1 cellular context compared by ENCODE assay signal in genomic region chr2:208128136-208128535, GRCh38.
TF ChIP-seq lines count a peak whose summit lies in the region.

No MANE protein-coding gene starts in this region.

TF ChIP-seq in H1, 55 proteins besides CTCF, POLR2A, EP300 and RAD21:
- no peak for TF ChIP-seq NANOG (IDR thresholded peaks at IDR 0.05; ENCODE audit: insufficient read depth, low read depth, low read length, poor library complexity, severe bottlenecking)
- TF ChIP-seq POU5F1 (IDR thresholded peaks at IDR 0.05; ENCODE audit: low read depth, low read length), result no peak
- TF ChIP-seq, protein P1, sequence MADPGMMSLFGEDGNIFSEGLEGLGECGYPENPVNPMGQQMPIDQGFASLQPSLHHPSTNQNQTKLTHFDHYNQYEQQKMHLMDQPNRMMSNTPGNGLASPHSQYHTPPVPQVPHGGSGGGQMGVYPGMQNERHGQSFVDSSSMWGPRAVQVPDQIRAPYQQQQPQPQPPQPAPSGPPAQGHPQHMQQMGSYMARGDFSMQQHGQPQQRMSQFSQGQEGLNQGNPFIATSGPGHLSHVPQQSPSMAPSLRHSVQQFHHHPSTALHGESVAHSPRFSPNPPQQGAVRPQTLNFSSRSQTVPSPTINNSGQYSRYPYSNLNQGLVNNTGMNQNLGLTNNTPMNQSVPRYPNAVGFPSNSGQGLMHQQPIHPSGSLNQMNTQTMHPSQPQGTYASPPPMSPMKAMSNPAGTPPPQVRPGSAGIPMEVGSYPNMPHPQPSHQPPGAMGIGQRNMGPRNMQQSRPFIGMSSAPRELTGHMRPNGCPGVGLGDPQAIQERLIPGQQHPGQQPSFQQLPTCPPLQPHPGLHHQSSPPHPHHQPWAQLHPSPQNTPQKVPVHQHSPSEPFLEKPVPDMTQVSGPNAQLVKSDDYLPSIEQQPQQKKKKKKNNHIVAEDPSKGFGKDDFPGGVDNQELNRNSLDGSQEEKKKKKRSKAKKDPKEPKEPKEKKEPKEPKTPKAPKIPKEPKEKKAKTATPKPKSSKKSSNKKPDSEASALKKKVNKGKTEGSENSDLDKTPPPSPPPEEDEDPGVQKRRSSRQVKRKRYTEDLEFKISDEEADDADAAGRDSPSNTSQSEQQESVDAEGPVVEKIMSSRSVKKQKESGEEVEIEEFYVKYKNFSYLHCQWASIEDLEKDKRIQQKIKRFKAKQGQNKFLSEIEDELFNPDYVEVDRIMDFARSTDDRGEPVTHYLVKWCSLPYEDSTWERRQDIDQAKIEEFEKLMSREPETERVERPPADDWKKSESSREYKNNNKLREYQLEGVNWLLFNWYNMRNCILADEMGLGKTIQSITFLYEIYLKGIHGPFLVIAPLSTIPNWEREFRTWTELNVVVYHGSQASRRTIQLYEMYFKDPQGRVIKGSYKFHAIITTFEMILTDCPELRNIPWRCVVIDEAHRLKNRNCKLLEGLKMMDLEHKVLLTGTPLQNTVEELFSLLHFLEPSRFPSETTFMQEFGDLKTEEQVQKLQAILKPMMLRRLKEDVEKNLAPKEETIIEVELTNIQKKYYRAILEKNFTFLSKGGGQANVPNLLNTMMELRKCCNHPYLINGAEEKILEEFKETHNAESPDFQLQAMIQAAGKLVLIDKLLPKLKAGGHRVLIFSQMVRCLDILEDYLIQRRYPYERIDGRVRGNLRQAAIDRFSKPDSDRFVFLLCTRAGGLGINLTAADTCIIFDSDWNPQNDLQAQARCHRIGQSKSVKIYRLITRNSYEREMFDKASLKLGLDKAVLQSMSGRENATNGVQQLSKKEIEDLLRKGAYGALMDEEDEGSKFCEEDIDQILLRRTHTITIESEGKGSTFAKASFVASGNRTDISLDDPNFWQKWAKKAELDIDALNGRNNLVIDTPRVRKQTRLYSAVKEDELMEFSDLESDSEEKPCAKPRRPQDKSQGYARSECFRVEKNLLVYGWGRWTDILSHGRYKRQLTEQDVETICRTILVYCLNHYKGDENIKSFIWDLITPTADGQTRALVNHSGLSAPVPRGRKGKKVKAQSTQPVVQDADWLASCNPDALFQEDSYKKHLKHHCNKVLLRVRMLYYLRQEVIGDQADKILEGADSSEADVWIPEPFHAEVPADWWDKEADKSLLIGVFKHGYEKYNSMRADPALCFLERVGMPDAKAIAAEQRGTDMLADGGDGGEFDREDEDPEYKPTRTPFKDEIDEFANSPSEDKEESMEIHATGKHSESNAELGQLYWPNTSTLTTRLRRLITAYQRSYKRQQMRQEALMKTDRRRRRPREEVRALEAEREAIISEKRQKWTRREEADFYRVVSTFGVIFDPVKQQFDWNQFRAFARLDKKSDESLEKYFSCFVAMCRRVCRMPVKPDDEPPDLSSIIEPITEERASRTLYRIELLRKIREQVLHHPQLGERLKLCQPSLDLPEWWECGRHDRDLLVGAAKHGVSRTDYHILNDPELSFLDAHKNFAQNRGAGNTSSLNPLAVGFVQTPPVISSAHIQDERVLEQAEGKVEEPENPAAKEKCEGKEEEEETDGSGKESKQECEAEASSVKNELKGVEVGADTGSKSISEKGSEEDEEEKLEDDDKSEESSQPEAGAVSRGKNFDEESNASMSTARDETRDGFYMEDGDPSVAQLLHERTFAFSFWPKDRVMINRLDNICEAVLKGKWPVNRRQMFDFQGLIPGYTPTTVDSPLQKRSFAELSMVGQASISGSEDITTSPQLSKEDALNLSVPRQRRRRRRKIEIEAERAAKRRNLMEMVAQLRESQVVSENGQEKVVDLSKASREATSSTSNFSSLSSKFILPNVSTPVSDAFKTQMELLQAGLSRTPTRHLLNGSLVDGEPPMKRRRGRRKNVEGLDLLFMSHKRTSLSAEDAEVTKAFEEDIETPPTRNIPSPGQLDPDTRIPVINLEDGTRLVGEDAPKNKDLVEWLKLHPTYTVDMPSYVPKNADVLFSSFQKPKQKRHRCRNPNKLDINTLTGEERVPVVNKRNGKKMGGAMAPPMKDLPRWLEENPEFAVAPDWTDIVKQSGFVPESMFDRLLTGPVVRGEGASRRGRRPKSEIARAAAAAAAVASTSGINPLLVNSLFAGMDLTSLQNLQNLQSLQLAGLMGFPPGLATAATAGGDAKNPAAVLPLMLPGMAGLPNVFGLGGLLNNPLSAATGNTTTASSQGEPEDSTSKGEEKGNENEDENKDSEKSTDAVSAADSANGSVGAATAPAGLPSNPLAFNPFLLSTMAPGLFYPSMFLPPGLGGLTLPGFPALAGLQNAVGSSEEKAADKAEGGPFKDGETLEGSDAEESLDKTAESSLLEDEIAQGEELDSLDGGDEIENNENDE (IDR thresholded peaks at IDR 0.05; ENCODE audit: insufficient replicate concordance, low read length), result no peak
- TF ChIP-seq E2F6 (IDR thresholded peaks at IDR 0.05), result no peak
- no peak for TF ChIP-seq NRF1 (IDR thresholded peaks at IDR 0.05; ENCODE audit: low read depth, low read length)
- no peak for TF ChIP-seq BACH1 (IDR thresholded peaks at IDR 0.05; ENCODE audit: low read length)
- no peak for TF ChIP-seq SIN3A (conservative IDR thresholded peaks at IDR 0.05 in 1 of 2, IDR thresholded peaks at IDR 0.05 in 1 of 2; ENCODE audit: low read depth in 1 of 2, low read length in 2 of 2)
- no peak for TF ChIP-seq TAF7 (optimal IDR thresholded peaks at IDR 0.05; ENCODE audit: borderline replicate concordance, low read depth, low read length)
- no peak for TF ChIP-seq EGR1 (IDR thresholded peaks at IDR 0.05; ENCODE audit: borderline replicate concordance, low read depth, low read length)
- TF ChIP-seq GABPA (IDR thresholded peaks at IDR 0.05; ENCODE audit: borderline replicate concordance, insufficient read depth, low read length), result no peak
- TF ChIP-seq, protein P2, sequence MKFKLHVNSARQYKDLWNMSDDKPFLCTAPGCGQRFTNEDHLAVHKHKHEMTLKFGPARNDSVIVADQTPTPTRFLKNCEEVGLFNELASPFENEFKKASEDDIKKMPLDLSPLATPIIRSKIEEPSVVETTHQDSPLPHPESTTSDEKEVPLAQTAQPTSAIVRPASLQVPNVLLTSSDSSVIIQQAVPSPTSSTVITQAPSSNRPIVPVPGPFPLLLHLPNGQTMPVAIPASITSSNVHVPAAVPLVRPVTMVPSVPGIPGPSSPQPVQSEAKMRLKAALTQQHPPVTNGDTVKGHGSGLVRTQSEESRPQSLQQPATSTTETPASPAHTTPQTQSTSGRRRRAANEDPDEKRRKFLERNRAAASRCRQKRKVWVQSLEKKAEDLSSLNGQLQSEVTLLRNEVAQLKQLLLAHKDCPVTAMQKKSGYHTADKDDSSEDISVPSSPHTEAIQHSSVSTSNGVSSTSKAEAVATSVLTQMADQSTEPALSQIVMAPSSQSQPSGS (IDR thresholded peaks at IDR 0.05; ENCODE audit: low read length), result no peak
- TF ChIP-seq CHD2 (IDR thresholded peaks at IDR 0.05; ENCODE audit: low read length), result no peak
- TF ChIP-seq CBX8 (IDR thresholded peaks at IDR 0.05; ENCODE audit: borderline replicate concordance, low read depth, low read length), result no peak
- no peak for TF ChIP-seq KDM5A (IDR thresholded peaks at IDR 0.05; ENCODE audit: low read length)
- no peak for TF ChIP-seq CTBP2 (IDR thresholded peaks at IDR 0.05; ENCODE audit: borderline replicate concordance, insufficient read depth, insufficient read length, low read length)
- no peak for TF ChIP-seq CEBPB (IDR thresholded peaks at IDR 0.05; ENCODE audit: low read depth, low read length)
- TF ChIP-seq JUN (IDR thresholded peaks at IDR 0.05; ENCODE audit: low read depth, low read length), result no peak
- TF ChIP-seq ZNF274 (IDR thresholded peaks at IDR 0.05; ENCODE audit: borderline replicate concordance, extremely low read depth, low read length), result no peak
